Comparison of ENCODE assay signal across 1 cellular context in genomic region chr4:101931619-101932018, GRCh38.
TF ChIP-seq lines count a peak whose summit lies in the region.

No MANE protein-coding gene starts in this region.

TF ChIP-seq in WTC11, 78 proteins besides CTCF, POLR2A, EP300 and RAD21 (continued from another document):
- TF ChIP-seq ZNF281 (CRISPR knock-in tag; IDR thresholded peaks at IDR 0.05) = no peak
- no peak for TF ChIP-seq RORB (CRISPR knock-in tag; IDR thresholded peaks at IDR 0.05)
- TF ChIP-seq ATF1 (CRISPR knock-in tag; IDR thresholded peaks at IDR 0.05) = no peak
- no peak for TF ChIP-seq NR1H2 (CRISPR knock-in tag; IDR thresholded peaks at IDR 0.05)
- no peak for TF ChIP-seq ZNF317 (CRISPR knock-in tag; IDR thresholded peaks at IDR 0.05; ENCODE audit: borderline replicate concordance, low read depth)
- TF ChIP-seq HMGA2 (CRISPR knock-in tag; IDR thresholded peaks at IDR 0.05) = no peak
- TF ChIP-seq ZBTB21 (CRISPR knock-in tag; IDR thresholded peaks at IDR 0.05; ENCODE audit: borderline replicate concordance) = no peak
- TF ChIP-seq ZNF423 (CRISPR knock-in tag; IDR thresholded peaks at IDR 0.05) = no peak
